Comparison of ENCODE assay signal across 8 cellular contexts in genomic region chr19:17469371-17470203, GRCh38. TPM values are rescaled to one million over a fixed set of nuclear protein-coding genes. Genes with fewer than 3 reads are reported as not detected.
DNase-seq lines count a peak whose midpoint lies in the region; ATAC-seq, FAIRE-seq and TF ChIP-seq lines count a peak whose summit lies in the region.

No MANE protein-coding gene starts in this region.

- no peak for TF ChIP-seq CTCF in GM10266 (IDR thresholded peaks at IDR 0.05; ENCODE audit: control insufficient read depth, insufficient read depth, low read depth, missing control alignments)
- TF ChIP-seq CTCF in right atrium auricular region (IDR thresholded peaks at IDR 0.05) = no peak

- H3K4me3 Mint-ChIP-seq in T-helper 1 cell treated with Interleukin-12 subunit alpha and Interleukin-12 subunit beta and Interleukin-4 antibody, amounts not matched to agents 30 μg/mL and 1 μg/mL, for 36 hours = peak overlapping the region; percentile 96

- peaks cover 31% of the 10 kb centered on the region for H3K4me1 Mint-ChIP-seq in T-helper 1 cell treated with Interleukin-12 subunit alpha and Interleukin-12 subunit beta and Interleukin-4 antibody, amounts not matched to agents 30 μg/mL and 1 μg/mL, for 36 hours (ENCODE audit: low read depth)

- peak; percentile 89 for DNase-seq in GM10266 (ENCODE audit: extremely low spot score)
- peak; percentile 94 for DNase-seq in NCI-H1105 (lab: John Stamatoyannopoulos, UW)
- peak; percentile 96 for DNase-seq in right atrium auricular region (ENCODE audit: low spot score)
- peak; percentile 91 for DNase-seq in putamen (ENCODE audit: low spot score)
- DNase-seq in urothelium cell line (ENCODE audit: low spot score) = peak; percentile 86

- H3K4me1 ChIP-seq in right atrium auricular region = peaks cover 0 to 29% of the 10 kb centered on the region in 2 donors

- peak; percentile 46 for ATAC-seq in HG02588 (IDR thresholded peaks at IDR 0.05; ENCODE audit: unreplicated experiment)

- no peaks in the 10 kb centered on the region for H3K9me3 Mint-ChIP-seq in T-helper 1 cell treated with Interleukin-12 subunit alpha and Interleukin-12 subunit beta and Interleukin-4 antibody, amounts not matched to agents 30 μg/mL and 1 μg/mL, for 36 hours

- H3K36me3 Mint-ChIP-seq in T-helper 1 cell treated with Interleukin-12 subunit alpha and Interleukin-12 subunit beta and Interleukin-4 antibody, amounts not matched to agents 30 μg/mL and 1 μg/mL, for 36 hours (ENCODE audit: low read depth) = no peaks in the 10 kb centered on the region

- H3K27me3 ChIP-seq in right atrium auricular region = no peaks in the 10 kb centered on the region

- H3K27me3 Mint-ChIP-seq in T-helper 1 cell treated with Interleukin-12 subunit alpha and Interleukin-12 subunit beta and Interleukin-4 antibody, amounts not matched to agents 30 μg/mL and 1 μg/mL, for 36 hours (ENCODE audit: low read depth) = peaks cover 4% of the 10 kb centered on the region

- H3K27ac ChIP-seq in angular gyrus (ENCODE audit: low read depth, low read length) (peak overlapping the region; percentile 91), right atrium auricular region (peak overlapping the region; percentile 90 to 93)

- FAIRE-seq in urothelium cell line (lab: Jason Lieb, UNC) = no peak

- H3K9me3 ChIP-seq in right atrium auricular region = no peaks in the 10 kb centered on the region

- peak overlapping the region; percentile 87 for H3K27ac Mint-ChIP-seq in T-helper 1 cell treated with Interleukin-12 subunit alpha and Interleukin-12 subunit beta and Interleukin-4 antibody, amounts not matched to agents 30 μg/mL and 1 μg/mL, for 36 hours

- peak overlapping the region; percentile 75 to 93 for H3K4me3 ChIP-seq in right atrium auricular region

- H3K36me3 ChIP-seq in right atrium auricular region = peaks cover 2% of the 10 kb centered on the region

RNA-seq across cellular contexts. Expression of gene SLC27A1, which starts 0.7 kb away (rescaled TPM):
- total RNA-seq in right atrium auricular region = 10 to 100 TPM; 31.2 to 65.6 TPM

RNA-seq across cellular contexts. Expression of gene NXNL1, which starts 8.9 kb away (rescaled TPM):
- not detected for total RNA-seq in right atrium auricular region

RNA-seq across cellular contexts. Expression of gene TMEM221, which starts 21.1 kb away (rescaled TPM):
- total RNA-seq in right atrium auricular region = under 1 TPM; 0.30 to 0.51 TPM

RNA-seq across cellular contexts. Expression of gene PGLS, which starts 41.9 kb away (rescaled TPM):
- total RNA-seq in right atrium auricular region = 10 to 100 TPM; 20.4 to 35.9 TPM

RNA-seq across cellular contexts. Expression of gene MVB12A, which starts 49.7 kb away (rescaled TPM):
- 10 to 100 TPM; 24.8 to 39.0 TPM for total RNA-seq in right atrium auricular region

Comparison
In these comparisons a context has a peak if more than half of its experiments do, and no peak if none do; other contexts are left out.
1. Peak in every context shown above with its lines: DNase-seq, ATAC-seq, H3K4me3 ChIP-seq and H3K27ac ChIP-seq.